Comparison of ENCODE assay signal across 8 cellular contexts in genomic region chr5:150436141-150436680, GRCh38. TPM values are rescaled to one million over a fixed set of nuclear protein-coding genes. Genes with fewer than 3 reads are reported as not detected.
DNase-seq lines count a peak whose midpoint lies in the region; ATAC-seq, FAIRE-seq and TF ChIP-seq lines count a peak whose summit lies in the region.

No MANE protein-coding gene starts in this region.

- ATAC-seq in HG02678 (IDR thresholded peaks at IDR 0.05; ENCODE audit: unreplicated experiment): peak; percentile 94
- ATAC-seq in activated naive CD4-positive, alpha-beta T cell treated with anti-CD3 and anti-CD28 coated beads, Interleukin-2, amount 50 U/mL, for 72 hours: peak; percentile 84 to 96
- ATAC-seq in HG02840 (IDR thresholded peaks at IDR 0.05; ENCODE audit: low FRiP score, unreplicated experiment): no peak

- DNase-seq in GM12892 (ENCODE audit: insufficient read length) (peak; percentile 76), NCI-H1105 treated with DMSO at 0.1 percent for 48 hours (lab: John Stamatoyannopoulos, UW) (peak; percentile 56), SKM-1 treated with dmso at 0.1 percent for 144 hours (lab: John Stamatoyannopoulos, UW; ENCODE audit: unreplicated experiment) (peak; percentile 89), cardiac septum (ENCODE audit: low spot score) (peak; percentile 92), putamen (ENCODE audit: low spot score) (peak; percentile 86)
- DNase-seq in activated naive CD4-positive, alpha-beta T cell treated with anti-CD3 and anti-CD28 coated beads, Interleukin-2, amount 50 U/mL, for 72 hours (ENCODE audit: low spot score in 2 of 2): peak; percentile 82 to 94

- TF ChIP-seq POLR2A in GM12892 (IDR thresholded peaks at IDR 0.05; ENCODE audit: low read depth, low read length): no peak

- intact Hi-C loops in cardiac septum (cut with DNase I): loop anchor here (5.0 kb wide), 1 partner anchor 309 kb away; no protein-coding TSS in a partner anchor

- H3K9me3 Mint-ChIP-seq in activated naive CD4-positive, alpha-beta T cell treated with anti-CD3 and anti-CD28 coated beads, Interleukin-2, amount 50 U/mL, for 72 hours: no peaks in the 10 kb centered on the region

- peak overlapping the region; percentile 26 to 50 for H3K27ac Mint-ChIP-seq in activated naive CD4-positive, alpha-beta T cell treated with anti-CD3 and anti-CD28 coated beads, Interleukin-2, amount 50 U/mL, for 72 hours

- FAIRE-seq in GM12892 (lab: Jason Lieb, UNC): peak; percentile 91

- H3K36me3 Mint-ChIP-seq in activated naive CD4-positive, alpha-beta T cell treated with anti-CD3 and anti-CD28 coated beads, Interleukin-2, amount 50 U/mL, for 72 hours: no peaks in the 10 kb centered on the region

RNA-seq across cellular contexts. Expression of gene RPS14, which starts 13.3 kb away (rescaled TPM):
- polyA plus RNA-seq in GM12892 (2012; ENCODE audit: missing spikeins): 4,425 TPM
- 1,000 to 10,000 TPM; 2,876 to 3,412 TPM for total RNA-seq in activated naive CD4-positive, alpha-beta T cell treated with anti-CD3 and anti-CD28 coated beads, Interleukin-2, amount 50 U/mL, for 72 hours
- 852 TPM for total RNA-seq in cardiac septum

RNA-seq across cellular contexts. Expression of gene CD74, which starts 23.5 kb away (rescaled TPM):
- 2,617 TPM for polyA plus RNA-seq in GM12892 (2012; ENCODE audit: missing spikeins)
- total RNA-seq in activated naive CD4-positive, alpha-beta T cell treated with anti-CD3 and anti-CD28 coated beads, Interleukin-2, amount 50 U/mL, for 72 hours: 100 to 1,000 TPM; 249 to 277 TPM
- 239 TPM for total RNA-seq in cardiac septum
